ENCODE assay signal across 12 cellular contexts in genomic region chr5:142000176-142000575, GRCh38. TPM values are rescaled to one million over a fixed set of nuclear protein-coding genes. Genes with fewer than 3 reads are reported as not detected.
"Had no signal": no experiment of that assay in that cellular context is flagged by ENCODE, and none has a peak within 500 bp of the region (broad histone marks: within the 10 kb centered on the region; RNA-seq: fewer than 3 reads in every experiment).

No MANE protein-coding gene starts in this region.

- DNase-seq: activated CD8-positive, alpha-beta memory T cell treated with anti-CD3 and anti-CD28 coated beads, Interleukin-2, amount 50 U/mL, for 48 hours; activated effector memory CD4-positive, alpha-beta T cell treated with Interleukin-2 at 50 U/mL for 16 hours; islet precursor cell; sigmoid colon; spleen; thyroid gland had no signal

- H3K4me1 Mint-ChIP-seq: neural crest cell had no signal

- H3K9me3 ChIP-seq: gastroesophageal sphincter, sigmoid colon, SJCRH30, spleen, thyroid gland had no signal

- ATAC-seq: activated CD4-positive, CD25-positive, alpha-beta regulatory T cell treated with anti-CD3 and anti-CD28 coated beads, Interleukin-2, amount 50 U/mL, for 24 hours; gastroesophageal sphincter had no signal

- H3K27ac Mint-ChIP-seq: mesothelial cell of epicardium had no signal

- H3K27ac ChIP-seq: sigmoid colon, SJCRH30 had no signal

- H3K27me3 ChIP-seq: gastroesophageal sphincter, sigmoid colon, SJCRH30, spleen, thyroid gland had no signal

- H3K9me3 Mint-ChIP-seq: mesothelial cell of epicardium, neural crest cell had no signal

- H3K4me3 Mint-ChIP-seq: mesothelial cell of epicardium, neural crest cell had no signal

RNA-seq across cellular contexts. Expression of gene PCDH12, which starts 42.2 kb away (rescaled TPM):
- total RNA-seq: osteocyte had no signal
